Comparison of ENCODE assay signal across 8 cellular contexts in genomic region chr6:160137989-160138835, GRCh38. TPM values are rescaled to one million over a fixed set of nuclear protein-coding genes. Genes with fewer than 3 reads are reported as not detected.
DNase-seq lines count a peak whose midpoint lies in the region; ATAC-seq and TF ChIP-seq lines count a peak whose summit lies in the region.

No MANE protein-coding gene starts in this region.

- WGBS in transverse colon (ENCODE audit: low coverage in 1 of 2), 2 donors, result 61 to 87% methylated on average over 3 to 8 of the region's 8 CpGs

- no peaks in the 10 kb centered on the region for H3K27me3 ChIP-seq in transverse colon

- peak; percentile 73 for ATAC-seq in HG03103 (IDR thresholded peaks at IDR 0.05; ENCODE audit: low read depth, unreplicated experiment)

- intact Hi-C loops in transverse colon (cut with DNase I; ENCODE audit: low total_unique reads), result loop anchor here (5.0 kb wide), 1 partner anchor 319 kb away; no protein-coding TSS in a partner anchor

- in situ Hi-C loops in transverse colon (cut with MboI; ENCODE audit: low pct_ligation_motif_present in 1 of 4, low pct_unique_long_range_greater_than_20kb in 1 of 4, low sequenced_read_pairs in 3 of 4), result no loop called here

- no peaks in the 10 kb centered on the region for H3K9me3 ChIP-seq in transverse colon

- H3K27ac ChIP-seq in 22Rv1 (no peak overlapping the region), transverse colon (peak overlapping the region in 3 of 4 donors; percentile 46 to 75 (median 64))

- no peaks in the 10 kb centered on the region for H3K36me3 ChIP-seq in transverse colon

- no peak overlapping the region for H3K4me3 ChIP-seq in GM12875 (ENCODE audit: low read depth, low read length)
- no peak overlapping the region for H3K4me3 ChIP-seq in transverse colon

- TF ChIP-seq EP300 in transverse colon (IDR thresholded peaks at IDR 0.05; ENCODE audit: low read depth), result no peak

- TF ChIP-seq CTCF in 22Rv1 (IDR thresholded peaks at IDR 0.05) (peak; percentile 85), GM12875 (IDR thresholded peaks at IDR 0.05; ENCODE audit: borderline replicate concordance, insufficient read depth, low read depth, low read length) (peak; percentile 61; the same call in 1 of the 2 replicates), transverse colon (IDR thresholded peaks at IDR 0.05) (peak; percentile 70 to 88 (median 76))

- TF ChIP-seq POLR2A in transverse colon (IDR thresholded peaks at IDR 0.05), result no peak

- DNase-seq in NOMO-1 treated with dmso at 0.1 percent for 144 hours (lab: John Stamatoyannopoulos, UW; ENCODE audit: unreplicated experiment) (peak; percentile 15), fibroblast of peridontal ligament (ENCODE audit: extremely low read depth) (peak; percentile 77), non-pigmented ciliary epithelial cell (ENCODE audit: low read depth) (peak; percentile 37), transverse colon (peak; percentile 65)
- peak; percentile 61 for DNase-seq in activated T-cell treated with anti-CD3 and anti-CD28 coated beads, Interleukin-2, amount 50 U/mL, for 1 hour

- peaks cover 17 to 21% (median 19%) of the 10 kb centered on the region in 4 donors for H3K4me1 ChIP-seq in transverse colon

RNA-seq across cellular contexts. Expression of gene SLC22A1, which starts 16.6 kb away (rescaled TPM):
- total RNA-seq in transverse colon, result 1 to 10 TPM in 1 of 4 donors, under 1 TPM in 2, not detected in 1; 0.40 to 1.7 (median 0.55) TPM

Comparison
In these comparisons a context has a peak if more than half of its experiments do, and no peak if none do; other contexts are left out.
1. DNase-seq: peak in every context shown above with its lines; median percentile 77 in fibroblast of peridontal ligament; 65 in transverse colon; 61 in activated T-cell treated with anti-CD3 and anti-CD28 coated beads, Interleukin-2, amount 50 U/mL, for 1 hour; 37 in non-pigmented ciliary epithelial cell; 15 in NOMO-1 treated with dmso at 0.1 percent for 144 hours.